ENCODE assay signal across 8 cellular contexts in genomic region chr11:86063536-86063935, GRCh38. TPM values are rescaled to one million over a fixed set of nuclear protein-coding genes. Genes with fewer than 3 reads are reported as not detected.
DNase-seq lines count a peak whose midpoint lies in the region; ATAC-seq and TF ChIP-seq lines count a peak whose summit lies in the region.

No MANE protein-coding gene starts in this region.

- H3K4me1 Mint-ChIP-seq in CD14-positive monocyte: peaks cover 66% of the 10 kb centered on the region
- peaks cover 66% of the 10 kb centered on the region for H3K4me1 Mint-ChIP-seq in central memory CD8-positive, alpha-beta T cell
- H3K4me1 Mint-ChIP-seq in natural killer cell treated with Interleukin-12 subunit alpha and Interleukin-12 subunit beta and Interleukin-15 and Interleukin-18, amount 100 ng/mL, for 72 hours (ENCODE audit: low read depth in 2 of 2): peaks cover 49 to 66% of the 10 kb centered on the region in 2 donors

- DNase-seq in CD14-positive monocyte (ENCODE audit: low spot score): no peak
- no peak for DNase-seq in NB4 (ENCODE audit: low read depth)
- no peak for DNase-seq in central memory CD8-positive, alpha-beta T cell (ENCODE audit: low spot score in 2 of 2)
- DNase-seq in natural killer cell treated with Interleukin-12 subunit alpha and Interleukin-12 subunit beta and Interleukin-15 and Interleukin-18, amount 100 ng/mL, for 72 hours (ENCODE audit: low spot score): no peak
- no peak for DNase-seq in NCI-H146 (lab: John Stamatoyannopoulos, UW)
- DNase-seq in mesenteric fat pad (ENCODE audit: low spot score): no peak
- DNase-seq in midbrain (lab: John Stamatoyannopoulos, UW): no peak

- H3K27me3 Mint-ChIP-seq in CD14-positive monocyte (ENCODE audit: low read depth in 3 of 3): no peaks in the 10 kb centered on the region
- H3K27me3 Mint-ChIP-seq in central memory CD8-positive, alpha-beta T cell: no peaks in the 10 kb centered on the region
- H3K27me3 Mint-ChIP-seq in natural killer cell treated with Interleukin-12 subunit alpha and Interleukin-12 subunit beta and Interleukin-15 and Interleukin-18, amount 100 ng/mL, for 72 hours: no peaks in the 10 kb centered on the region

- H3K27ac Mint-ChIP-seq in CD14-positive monocyte: peak overlapping the region; percentile 59 to 90 (median 77)
- H3K27ac Mint-ChIP-seq in central memory CD8-positive, alpha-beta T cell (ENCODE audit: low read depth): peak overlapping the region; percentile 98
- peak overlapping the region; percentile 93 to 94 for H3K27ac Mint-ChIP-seq in natural killer cell treated with Interleukin-12 subunit alpha and Interleukin-12 subunit beta and Interleukin-15 and Interleukin-18, amount 100 ng/mL, for 72 hours

- peaks cover 0 to 8% (median 2%) of the 10 kb centered on the region in 7 donors for H3K9me3 Mint-ChIP-seq in CD14-positive monocyte
- no peaks in the 10 kb centered on the region for H3K9me3 Mint-ChIP-seq in central memory CD8-positive, alpha-beta T cell
- H3K9me3 Mint-ChIP-seq in natural killer cell treated with Interleukin-12 subunit alpha and Interleukin-12 subunit beta and Interleukin-15 and Interleukin-18, amount 100 ng/mL, for 72 hours: no peaks in the 10 kb centered on the region

- H3K4me3 Mint-ChIP-seq in CD14-positive monocyte: peak overlapping the region; percentile 78 to 99
- peak overlapping the region; percentile 94 for H3K4me3 Mint-ChIP-seq in central memory CD8-positive, alpha-beta T cell
- peak overlapping the region; percentile 99 for H3K4me3 Mint-ChIP-seq in natural killer cell treated with Interleukin-12 subunit alpha and Interleukin-12 subunit beta and Interleukin-15 and Interleukin-18, amount 100 ng/mL, for 72 hours

- TF ChIP-seq CTCF in CD14-positive monocyte (IDR thresholded peaks at IDR 0.05): no peak
- TF ChIP-seq CTCF in NB4 (IDR thresholded peaks at IDR 0.05; ENCODE audit: low read depth, low read length): no peak

- peak overlapping the region; percentile 19 for H3K4me3 ChIP-seq in NB4 (ENCODE audit: low read depth, low read length)

- intact Hi-C loops in CD14-positive monocyte (cut with micrococcal nuclease): no loop called here

- ATAC-seq in central memory CD8-positive, alpha-beta T cell (replicated peaks; ENCODE audit: extremely low read depth, poor library complexity, severe bottlenecking): no peak
- no peak for ATAC-seq in natural killer cell treated with Interleukin-12 subunit alpha and Interleukin-12 subunit beta and Interleukin-15 and Interleukin-18, amount 100 ng/mL, for 72 hours
- no peak for ATAC-seq in GM21528 (IDR thresholded peaks at IDR 0.05; ENCODE audit: low FRiP score, unreplicated experiment)

- peaks cover 16 to 29% of the 10 kb centered on the region in 2 donors for H3K36me3 Mint-ChIP-seq in CD14-positive monocyte
- H3K36me3 Mint-ChIP-seq in central memory CD8-positive, alpha-beta T cell (ENCODE audit: insufficient read depth): peaks cover 12% of the 10 kb centered on the region
- peaks cover 32% of the 10 kb centered on the region for H3K36me3 Mint-ChIP-seq in natural killer cell treated with Interleukin-12 subunit alpha and Interleukin-12 subunit beta and Interleukin-15 and Interleukin-18, amount 100 ng/mL, for 72 hours

- TF ChIP-seq POLR2A in NB4 (IDR thresholded peaks at IDR 0.05; ENCODE audit: extremely low read depth, insufficient read length): no peak

RNA-seq across cellular contexts. Expression of gene PICALM, which starts 5.3 kb away (rescaled TPM):
- polyA plus RNA-seq in CD14-positive monocyte: 10 to 100 TPM; 62.4 to 81.0 TPM
- 100 to 1,000 TPM; 208 to 223 TPM for total RNA-seq in natural killer cell treated with Interleukin-12 subunit alpha and Interleukin-12 subunit beta and Interleukin-15 and Interleukin-18, amount 100 ng/mL, for 72 hours
- 366 TPM for total RNA-seq in mesenteric fat pad
